12 cellular contexts compared by ENCODE assay signal in genomic region chr5:1005904-1006655, GRCh38. TPM values are rescaled to one million over a fixed set of nuclear protein-coding genes. Genes with fewer than 3 reads are reported as not detected.
DNase-seq lines count a peak whose midpoint lies in the region; ATAC-seq and TF ChIP-seq lines count a peak whose summit lies in the region.
"Had no signal": no experiment of that assay in that cellular context is flagged by ENCODE, and none has a peak within 500 bp of the region (broad histone marks: within the 10 kb centered on the region; RNA-seq: fewer than 3 reads in every experiment).

No MANE protein-coding gene starts in this region.

- H3K4me3 ChIP-seq in left lung = no peak overlapping the region

- no peak overlapping the region for H3K27ac ChIP-seq in left lung

- H3K9me3 Mint-ChIP-seq in activated CD8-positive, alpha-beta T cell treated with anti-CD3 and anti-CD28 coated beads, Interleukin-2, amount 10 ng/mL, durations not matched to agents 7 days and 5 days (ENCODE audit: insufficient read depth) = no peaks in the 10 kb centered on the region
- no peaks in the 10 kb centered on the region for H3K9me3 Mint-ChIP-seq in activated CD8-positive, alpha-beta T cell treated with anti-CD3 and anti-CD28 coated beads for 36 hours
- no peaks in the 10 kb centered on the region for H3K9me3 Mint-ChIP-seq in activated T-cell treated with anti-CD3 and anti-CD28 coated beads, Interleukin-2, amount 50 U/mL, for 24 hours
- no peaks in the 10 kb centered on the region for H3K9me3 Mint-ChIP-seq in stimulated activated naive B cell treated with anti-CD40 and anti-IgM and Interleukin-4, amounts not matched to agents 10 μg/mL and 1 μg/mL and 100 μg/mL, for 72 hours

- H3K4me1 ChIP-seq in left lung = peaks cover 11 to 28% of the 10 kb centered on the region in 2 donors

- no peaks in the 10 kb centered on the region for H3K36me3 ChIP-seq in left lung

- CTCF ChIA-PET in activated CD8-positive, alpha-beta T cell treated with anti-CD3 and anti-CD28 coated beads, Interleukin-2, amount 10 ng/mL, durations not matched to agents 7 days and 5 days (lab: Charles Lee) = interaction anchor here (0.7 to 3.0 kb wide), 8 partner anchors 9 to 132 kb away, joined by 3 to 17 read pairs (median 4); no protein-coding TSS in a partner anchor
- CTCF ChIA-PET in activated CD8-positive, alpha-beta T cell treated with anti-CD3 and anti-CD28 coated beads for 36 hours (lab: Charles Lee) = interaction anchor here (0.5 to 9.8 kb wide), 5 partner anchors 11 to 83 kb away, joined by 3 to 105 read pairs (median 4); no protein-coding TSS in a partner anchor

- peak; percentile 16 for DNase-seq in activated CD8-positive, alpha-beta T cell treated with anti-CD3 and anti-CD28 coated beads, Interleukin-2, amount 10 ng/mL, durations not matched to agents 7 days and 5 days
- no peak for DNase-seq in activated CD8-positive, alpha-beta T cell treated with anti-CD3 and anti-CD28 coated beads for 36 hours
- DNase-seq in activated T-cell treated with anti-CD3 and anti-CD28 coated beads, Interleukin-2, amount 50 U/mL, for 24 hours = peak; percentile 30
- DNase-seq in left lung (peak; percentile 30 to 46), NCI-H2081 (lab: John Stamatoyannopoulos, UW) (no peak)
- no peak for DNase-seq in stimulated activated naive B cell treated with anti-CD40 and anti-IgM and Interleukin-4, amounts not matched to agents 10 μg/mL and 1 μg/mL and 100 μg/mL, for 72 hours
- DNase-seq: activated CD4-positive, alpha-beta T cell treated with anti-CD3 and anti-CD28 coated beads, Interleukin-2, amount 50 U/mL, for 4 hours; GDM1; Karpas-422; NCI-H226 had no signal

- peaks cover 56% of the 10 kb centered on the region for H3K27me3 Mint-ChIP-seq in activated CD8-positive, alpha-beta T cell treated with anti-CD3 and anti-CD28 coated beads, Interleukin-2, amount 10 ng/mL, durations not matched to agents 7 days and 5 days (ENCODE audit: low read depth)
- peaks cover 41% of the 10 kb centered on the region for H3K27me3 Mint-ChIP-seq in activated CD8-positive, alpha-beta T cell treated with anti-CD3 and anti-CD28 coated beads for 36 hours
- H3K27me3 Mint-ChIP-seq in activated T-cell treated with anti-CD3 and anti-CD28 coated beads, Interleukin-2, amount 50 U/mL, for 24 hours = peaks cover 59% of the 10 kb centered on the region
- peaks cover 63 to 75% of the 10 kb centered on the region in 2 donors for H3K27me3 Mint-ChIP-seq in stimulated activated naive B cell treated with anti-CD40 and anti-IgM and Interleukin-4, amounts not matched to agents 10 μg/mL and 1 μg/mL and 100 μg/mL, for 72 hours

- intact Hi-C loops in activated CD8-positive, alpha-beta T cell treated with anti-CD3 and anti-CD28 coated beads for 36 hours (cut with micrococcal nuclease) = no loop called here
- intact Hi-C loops in left lung (cut with DNase I) = no loop called here

- peak overlapping the region; percentile 20 for H3K4me3 Mint-ChIP-seq in activated CD8-positive, alpha-beta T cell treated with anti-CD3 and anti-CD28 coated beads, Interleukin-2, amount 10 ng/mL, durations not matched to agents 7 days and 5 days
- H3K4me3 Mint-ChIP-seq in activated CD8-positive, alpha-beta T cell treated with anti-CD3 and anti-CD28 coated beads for 36 hours = no peak overlapping the region
- no peak overlapping the region for H3K4me3 Mint-ChIP-seq in activated T-cell treated with anti-CD3 and anti-CD28 coated beads, Interleukin-2, amount 50 U/mL, for 24 hours
- no peak overlapping the region for H3K4me3 Mint-ChIP-seq in stimulated activated naive B cell treated with anti-CD40 and anti-IgM and Interleukin-4, amounts not matched to agents 10 μg/mL and 1 μg/mL and 100 μg/mL, for 72 hours

- no peak overlapping the region for H3K27ac Mint-ChIP-seq in activated CD8-positive, alpha-beta T cell treated with anti-CD3 and anti-CD28 coated beads, Interleukin-2, amount 10 ng/mL, durations not matched to agents 7 days and 5 days
- H3K27ac Mint-ChIP-seq in activated CD8-positive, alpha-beta T cell treated with anti-CD3 and anti-CD28 coated beads for 36 hours = no peak overlapping the region
- H3K27ac Mint-ChIP-seq in activated T-cell treated with anti-CD3 and anti-CD28 coated beads, Interleukin-2, amount 50 U/mL, for 24 hours = no peak overlapping the region
- peak overlapping the region; percentile 27 for H3K27ac Mint-ChIP-seq in stimulated activated naive B cell treated with anti-CD40 and anti-IgM and Interleukin-4, amounts not matched to agents 10 μg/mL and 1 μg/mL and 100 μg/mL, for 72 hours

- peaks cover 31% of the 10 kb centered on the region for H3K4me1 Mint-ChIP-seq in activated CD8-positive, alpha-beta T cell treated with anti-CD3 and anti-CD28 coated beads, Interleukin-2, amount 10 ng/mL, durations not matched to agents 7 days and 5 days (ENCODE audit: low read depth)
- peaks cover 33% of the 10 kb centered on the region for H3K4me1 Mint-ChIP-seq in activated CD8-positive, alpha-beta T cell treated with anti-CD3 and anti-CD28 coated beads for 36 hours (ENCODE audit: low read depth)
- H3K4me1 Mint-ChIP-seq in activated T-cell treated with anti-CD3 and anti-CD28 coated beads, Interleukin-2, amount 50 U/mL, for 24 hours (ENCODE audit: low read depth) = peaks cover 39% of the 10 kb centered on the region
- H3K4me1 Mint-ChIP-seq in stimulated activated naive B cell treated with anti-CD40 and anti-IgM and Interleukin-4, amounts not matched to agents 10 μg/mL and 1 μg/mL and 100 μg/mL, for 72 hours = peaks cover 26 to 43% of the 10 kb centered on the region in 2 donors

- no peaks in the 10 kb centered on the region for H3K9me3 ChIP-seq in left lung

- ATAC-seq in activated CD8-positive, alpha-beta T cell treated with anti-CD3 and anti-CD28 coated beads, Interleukin-2, amount 10 ng/mL, durations not matched to agents 7 days and 5 days = no peak
- no peak for ATAC-seq in activated CD8-positive, alpha-beta T cell treated with anti-CD3 and anti-CD28 coated beads for 36 hours
- ATAC-seq in left lung = no peak
- ATAC-seq in stimulated activated naive B cell treated with anti-CD40 and anti-IgM and Interleukin-4, amounts not matched to agents 10 μg/mL and 1 μg/mL and 100 μg/mL, for 72 hours (replicated peaks) = no peak
- ATAC-seq in HG02938 (IDR thresholded peaks at IDR 0.05; ENCODE audit: unreplicated experiment) = no peak
- no peak for ATAC-seq in HG03520 (IDR thresholded peaks at IDR 0.05; ENCODE audit: unreplicated experiment)

- POLR2A ChIA-PET in activated CD8-positive, alpha-beta T cell treated with anti-CD3 and anti-CD28 coated beads, Interleukin-2, amount 10 ng/mL, durations not matched to agents 7 days and 5 days (lab: Charles Lee) = no interaction called here
- POLR2A ChIA-PET in activated CD8-positive, alpha-beta T cell treated with anti-CD3 and anti-CD28 coated beads for 36 hours (lab: Charles Lee) = no interaction called here

- no peaks in the 10 kb centered on the region for H3K36me3 Mint-ChIP-seq in activated CD8-positive, alpha-beta T cell treated with anti-CD3 and anti-CD28 coated beads, Interleukin-2, amount 10 ng/mL, durations not matched to agents 7 days and 5 days (ENCODE audit: low read depth)
- H3K36me3 Mint-ChIP-seq in activated CD8-positive, alpha-beta T cell treated with anti-CD3 and anti-CD28 coated beads for 36 hours (ENCODE audit: low read depth) = no peaks in the 10 kb centered on the region
- H3K36me3 Mint-ChIP-seq in activated T-cell treated with anti-CD3 and anti-CD28 coated beads, Interleukin-2, amount 50 U/mL, for 24 hours (ENCODE audit: low read depth) = no peaks in the 10 kb centered on the region
- H3K36me3 Mint-ChIP-seq in stimulated activated naive B cell treated with anti-CD40 and anti-IgM and Interleukin-4, amounts not matched to agents 10 μg/mL and 1 μg/mL and 100 μg/mL, for 72 hours = no peaks in the 10 kb centered on the region

- H3K27me3 ChIP-seq in left lung = peaks cover 21 to 80% of the 10 kb centered on the region in 2 donors

- TF ChIP-seq CTCF in activated CD8-positive, alpha-beta T cell treated with anti-CD3 and anti-CD28 coated beads for 36 hours (IDR thresholded peaks at IDR 0.05) = no peak
- TF ChIP-seq CTCF in left lung (IDR thresholded peaks at IDR 0.05) = no peak

RNA-seq across cellular contexts. Expression of gene NKD2, which starts 2.5 kb away (rescaled TPM):
- total RNA-seq in activated CD8-positive, alpha-beta T cell treated with anti-CD3 and anti-CD28 coated beads, Interleukin-2, amount 10 ng/mL, durations not matched to agents 7 days and 5 days = 1 to 10 TPM; 1.3 to 3.2 TPM
- 1 to 10 TPM; 1.5 to 2.3 TPM for total RNA-seq in activated CD8-positive, alpha-beta T cell treated with anti-CD3 and anti-CD28 coated beads for 36 hours
- total RNA-seq in left lung = 10 to 100 TPM; 31.6 to 61.5 TPM

Comparison
In these comparisons a context has a peak if more than half of its experiments do, and no peak if none do; other contexts are left out.
1. DNase-seq: peak in activated CD8-positive, alpha-beta T cell treated with anti-CD3 and anti-CD28 coated beads, Interleukin-2, amount 10 ng/mL, durations not matched to agents 7 days and 5 days (single experiment), activated T-cell treated with anti-CD3 and anti-CD28 coated beads, Interleukin-2, amount 50 U/mL, for 24 hours (single experiment) and left lung (2 of 2); none in activated CD8-positive, alpha-beta T cell treated with anti-CD3 and anti-CD28 coated beads for 36 hours (single experiment), stimulated activated naive B cell treated with anti-CD40 and anti-IgM and Interleukin-4, amounts not matched to agents 10 μg/mL and 1 μg/mL and 100 μg/mL, for 72 hours (single experiment) and NCI-H2081 (0 of 2).
2. RNA of gene NKD2, which starts 2.5 kb away (total RNA-seq): 31.6 to 61.5 TPM in left lung; 1.3 to 3.2 TPM in activated CD8-positive, alpha-beta T cell treated with anti-CD3 and anti-CD28 coated beads, Interleukin-2, amount 10 ng/mL, durations not matched to agents 7 days and 5 days and 1.5 to 2.3 TPM in activated CD8-positive, alpha-beta T cell treated with anti-CD3 and anti-CD28 coated beads for 36 hours; every median in the first group is over 4 times any median in the second.